ENCODE assay signal across 8 cellular contexts in the genomic region with DNA sequence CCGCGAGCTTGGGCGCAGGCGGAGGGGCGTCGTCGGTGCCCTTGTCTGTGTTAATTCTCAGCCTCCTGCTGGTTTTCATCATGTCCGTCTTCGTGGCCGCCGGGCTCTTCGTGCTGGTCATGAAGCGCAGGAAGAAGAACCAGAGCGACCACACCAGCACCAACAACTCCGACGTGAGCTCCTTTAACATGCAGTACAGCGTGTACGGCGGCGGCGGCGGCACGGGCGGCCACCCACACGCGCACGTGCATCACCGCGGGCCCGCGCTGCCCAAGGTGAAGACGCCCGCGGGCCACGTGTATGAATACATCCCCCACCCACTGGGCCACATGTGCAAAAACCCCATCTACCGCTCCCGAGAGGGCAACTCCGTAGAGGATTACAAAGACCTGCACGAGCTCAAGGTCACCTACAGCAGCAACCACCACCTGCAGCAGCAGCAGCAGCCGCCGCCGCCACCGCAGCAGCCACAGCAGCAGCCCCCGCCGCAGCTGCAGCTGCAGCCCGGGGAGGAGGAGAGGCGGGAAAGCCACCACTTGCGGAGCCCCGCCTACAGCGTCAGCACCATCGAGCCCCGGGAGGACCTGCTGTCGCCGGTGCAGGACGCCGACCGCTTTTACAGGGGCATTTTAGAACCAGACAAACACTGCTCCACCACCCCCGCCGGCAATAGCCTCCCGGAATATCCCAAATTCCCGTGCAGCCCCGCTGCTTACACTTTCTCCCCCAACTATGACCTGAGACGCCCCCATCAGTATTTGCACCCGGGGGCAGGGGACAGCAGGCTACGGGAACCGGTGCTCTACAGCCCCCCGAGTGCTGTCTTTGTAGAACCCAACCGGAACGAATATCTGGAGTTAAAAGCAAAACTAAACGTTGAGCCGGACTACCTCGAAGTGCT. TPM values are rescaled to one million over a fixed set of nuclear protein-coding genes. Genes with fewer than 3 reads are reported as not detected.
DNase-seq lines count a peak whose midpoint lies in the region; ATAC-seq and TF ChIP-seq lines count a peak whose summit lies in the region.

No MANE protein-coding gene starts in this region.

- no peak for TF ChIP-seq CTCF in suprapubic skin (IDR thresholded peaks at IDR 0.05)

- DNase-seq in DMS153 treated with DMSO at 0.1 percent for 48 hours (lab: John Stamatoyannopoulos, UW; ENCODE audit: unreplicated experiment) (peak; percentile 31), NCI-H2107 (lab: John Stamatoyannopoulos, UW) (peak; percentile 1), astrocyte of the hippocampus (ENCODE audit: low read depth, low spot score) (peak; percentile 40), left kidney (ENCODE audit: low read depth, low spot score) (peak; percentile 81), suprapubic skin (ENCODE audit: low spot score in 2 of 2) (peak in 1 of 2 donors; percentile 47), ureter (ENCODE audit: low spot score) (no peak)

- no peak for TF ChIP-seq EP300 in suprapubic skin (IDR thresholded peaks at IDR 0.05)

- peaks cover 34% of the 10 kb centered on the region for H3K4me1 ChIP-seq in suprapubic skin

- TF ChIP-seq POLR2A in suprapubic skin (IDR thresholded peaks at IDR 0.05) = no peak

- peak overlapping the region; percentile 48 for H3K4me3 ChIP-seq in suprapubic skin

- H3K9me3 ChIP-seq in suprapubic skin = no peaks in the 10 kb centered on the region

- H3K27me3 ChIP-seq in suprapubic skin = peaks cover 51% of the 10 kb centered on the region

- WGBS in suprapubic skin = 9% methylated on average over 30 of the region's 72 CpGs

- no peaks in the 10 kb centered on the region for H3K36me3 ChIP-seq in suprapubic skin

- H3K27ac ChIP-seq in suprapubic skin = no peak overlapping the region

- ATAC-seq in HG03108 (IDR thresholded peaks at IDR 0.05; ENCODE audit: unreplicated experiment) = no peak
- no peak for ATAC-seq in GM18907 (IDR thresholded peaks at IDR 0.05; ENCODE audit: unreplicated experiment)

RNA-seq across cellular contexts. Expression of a gene that starts 6.4 kb away (rescaled TPM):
- total RNA-seq in suprapubic skin (under 1 TPM; 0.18 to 0.97 (median 0.24) TPM), ureter (0.49 TPM)
